Comparison of ENCODE assay signal across 20 cellular contexts in the genomic region with DNA sequence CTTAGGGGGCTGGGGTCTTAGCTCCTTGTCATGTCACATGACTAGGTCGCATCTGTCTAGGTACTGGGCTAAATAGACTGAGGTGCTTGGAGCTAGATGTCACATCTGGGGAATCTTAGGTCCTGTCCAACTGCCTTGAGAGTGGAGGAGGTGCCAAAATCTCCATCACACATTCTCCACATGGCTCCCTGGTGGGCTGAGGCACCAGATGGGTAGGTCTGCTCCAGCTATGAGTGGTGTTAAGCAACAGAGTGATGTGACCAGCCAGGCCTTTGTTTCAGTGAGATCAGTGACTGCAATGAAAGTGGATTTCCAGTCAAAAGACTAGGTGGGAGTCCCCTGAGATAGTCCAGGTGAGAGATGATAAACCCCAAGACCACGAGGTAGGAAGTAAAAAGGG.
DNase-seq lines count a peak whose midpoint lies in the region; ATAC-seq, FAIRE-seq and TF ChIP-seq lines count a peak whose summit lies in the region.
"Had no signal": no experiment of that assay in that cellular context is flagged by ENCODE, and none has a peak within 500 bp of the region (broad histone marks: within the 10 kb centered on the region; RNA-seq: fewer than 3 reads in every experiment).

No MANE protein-coding gene starts in this region.

- no peak overlapping the region for H3K23ac ChIP-seq in mesenchymal stem cell (ENCODE audit: low read length in 2 of 2)

- no peak overlapping the region for H3K4me3 ChIP-seq in left ventricle myocardium inferior
- no peak overlapping the region for H3K4me3 ChIP-seq in bronchial epithelial cell (ENCODE audit: low read depth, low read length)
- H3K4me3 ChIP-seq in mesenchymal stem cell (ENCODE audit: insufficient read depth in 1 of 2, low read depth in 1 of 2, low read length in 2 of 2), result no peak overlapping the region
- H3K4me3 ChIP-seq in vagina, result no peak overlapping the region
- H3K4me3 ChIP-seq: BLaER1 treated with 17β-estradiol and CSF1 and Interleukin-3, amounts not matched to agents 10 nM and 100 nM had no signal

- peak overlapping the region; percentile 25 for H3K27ac ChIP-seq in left ventricle myocardium inferior (replicated peaks)
- no peak overlapping the region for H3K27ac ChIP-seq in mesenchymal stem cell (ENCODE audit: low read length, poor library complexity, severe bottlenecking)
- peak overlapping the region; percentile 9 for H3K27ac ChIP-seq in vagina
- H3K27ac ChIP-seq: BLaER1 treated with 17β-estradiol and CSF1 and Interleukin-3, amounts not matched to agents 10 nM and 100 nM; HL-60 had no signal

- H3K4me2 ChIP-seq in mesenchymal stem cell (ENCODE audit: low read length, poor library complexity, severe bottlenecking), result no peak overlapping the region
- H3K4me2 ChIP-seq: BLaER1 treated with 17β-estradiol and CSF1 and Interleukin-3, amounts not matched to agents 10 nM and 100 nM had no signal

- H3K4me1 ChIP-seq in left ventricle myocardium inferior (no peaks in the 10 kb centered on the region), mesenchymal stem cell (ENCODE audit: control insufficient read depth, insufficient read depth, low read depth, low read length) (no peaks in the 10 kb centered on the region), vagina (peaks cover 26% of the 10 kb centered on the region)

- intact Hi-C loops in left ventricle myocardium inferior (cut with micrococcal nuclease) (no loop called here), Right ventricle myocardium superior (cut with DNase I) (no loop called here), vagina (cut with DNase I) (no loop called here)

- peak; percentile 50 for FAIRE-seq in bronchial epithelial cell (lab: Jason Lieb, UNC)
- FAIRE-seq: A204.1 had no signal

- H3K4ac ChIP-seq in mesenchymal stem cell (ENCODE audit: low read depth in 1 of 2, low read length in 2 of 2), result no peak overlapping the region

- H2AFZ ChIP-seq in mesenchymal stem cell (ENCODE audit: low read depth, low read length), result no peak overlapping the region

- peak overlapping the region in 1 of 2 experiments; percentile 29 for H2BK12ac ChIP-seq in mesenchymal stem cell (ENCODE audit: low read length in 2 of 2)

- H3K14ac ChIP-seq in mesenchymal stem cell (ENCODE audit: low read length in 2 of 2), result no peak overlapping the region

- peak overlapping the region in 1 of 2 experiments; percentile 48 for H3K18ac ChIP-seq in mesenchymal stem cell (ENCODE audit: low read depth in 1 of 2, low read length in 2 of 2)

- no peak for ATAC-seq in Right ventricle myocardium superior (ENCODE audit: poor library complexity)
- ATAC-seq: CD8-positive, alpha-beta T cell had no signal

- no peak overlapping the region for H4K91ac ChIP-seq in mesenchymal stem cell (ENCODE audit: low read length)

- H3K9ac ChIP-seq in mesenchymal stem cell (ENCODE audit: low read length), result peak overlapping the region; percentile 51
- H3K9ac ChIP-seq: BLaER1 treated with 17β-estradiol and CSF1 and Interleukin-3, amounts not matched to agents 10 nM and 100 nM had no signal

- H3K9me3 ChIP-seq in left ventricle myocardium inferior (replicated peaks) (no peaks in the 10 kb centered on the region), mesenchymal stem cell (ENCODE audit: control insufficient read depth, low read length) (no peaks in the 10 kb centered on the region), vagina (no peaks in the 10 kb centered on the region)

- TF ChIP-seq CTCF in left ventricle myocardium inferior (IDR thresholded peaks at IDR 0.05; ENCODE audit: borderline replicate concordance) (no peak), bronchial epithelial cell (IDR thresholded peaks at IDR 0.05; ENCODE audit: insufficient read depth, low read length, severe bottlenecking) (no peak), vagina (IDR thresholded peaks at IDR 0.05) (no peak), GM13977 (IDR thresholded peaks at IDR 0.05; ENCODE audit: extremely low read depth, insufficient read depth, missing control alignments) (no peak)

- H3K27me3 ChIP-seq in left ventricle myocardium inferior (ENCODE audit: low read depth) (no peaks in the 10 kb centered on the region), bronchial epithelial cell (ENCODE audit: control insufficient read depth, insufficient read depth, low read length) (no peaks in the 10 kb centered on the region), mesenchymal stem cell (ENCODE audit: control insufficient read depth in 1 of 2, insufficient read depth in 1 of 2, low read length in 2 of 2) (no peaks in the 10 kb centered on the region), vagina (no peaks in the 10 kb centered on the region)
- H3K27me3 ChIP-seq: BLaER1 treated with 17β-estradiol and CSF1 and Interleukin-3, amounts not matched to agents 10 nM and 100 nM had no signal

- H3K36me3 ChIP-seq in left ventricle myocardium inferior, result no peaks in the 10 kb centered on the region
- no peaks in the 10 kb centered on the region for H3K36me3 ChIP-seq in bronchial epithelial cell (ENCODE audit: control insufficient read depth, insufficient read depth, low read length)
- peaks cover 0 to 12% of the 10 kb centered on the region in 2 experiments for H3K36me3 ChIP-seq in mesenchymal stem cell (ENCODE audit: control insufficient read depth in 1 of 2, insufficient read depth in 2 of 2, low read depth in 1 of 2, low read length in 2 of 2)
- H3K36me3 ChIP-seq in vagina, result no peaks in the 10 kb centered on the region
- H3K36me3 ChIP-seq: BLaER1 treated with 17β-estradiol and CSF1 and Interleukin-3, amounts not matched to agents 10 nM and 100 nM had no signal

- no peak overlapping the region for H4K8ac ChIP-seq in mesenchymal stem cell (ENCODE audit: low read length)

- H2AK5ac ChIP-seq in mesenchymal stem cell (ENCODE audit: low read length, severe bottlenecking), result no peak overlapping the region

- TF ChIP-seq POLR2A in vagina (IDR thresholded peaks at IDR 0.05), result no peak

- in situ Hi-C loops in GM13977 (cut with MboI; ENCODE audit: low pct_unique_long_range_greater_than_20kb, low sequenced_read_pairs, unreplicated experiment), result no loop called here

- no peak overlapping the region for H2BK120ac ChIP-seq in mesenchymal stem cell (ENCODE audit: low read depth, low read length)

- DNase-seq in left ventricle myocardium inferior (no peak), Right ventricle myocardium superior (no peak), bronchial epithelial cell (ENCODE audit: low read depth) (no peak), mesenchymal stem cell (no peak), vagina (ENCODE audit: extremely low spot score in 2 of 2) (no peak), NCI-H1092 treated with DMSO at 0.1 percent for 48 hours (lab: John Stamatoyannopoulos, UW) (no peak), GM13977 (ENCODE audit: low spot score) (no peak)
- DNase-seq in stimulated activated CD4-positive, alpha-beta T cell treated with anti-CD3 and anti-CD28 coated beads, Interleukin-1b, Interleukin-23, amount 100 ng/mL, for 48 hours, result no peak
- DNase-seq: CD8-positive, alpha-beta T cell; DMS79; H9; NCI-H1417 treated with DMSO at 0.1 percent for 48 hours; NCI-H187 treated with DMSO at 0.1 percent for 48 hours; NCI-H2227 treated with DMSO at 0.1 percent for 48 hours; NCI-H524; NCI-H82; SIG-M5 had no signal

- no peaks in the 10 kb centered on the region for H3K79me1 ChIP-seq in mesenchymal stem cell (replicated peaks; ENCODE audit: low read length, poor library complexity, severe bottlenecking)

- no peak overlapping the region for H2BK5ac ChIP-seq in mesenchymal stem cell (ENCODE audit: low read depth, low read length, poor library complexity, severe bottlenecking)

- H2BK15ac ChIP-seq in mesenchymal stem cell (ENCODE audit: low read depth, poor library complexity, severe bottlenecking), result no peak overlapping the region

- WGBS in mesenchymal stem cell, result 92% methylated on average over 2 of the region's 2 CpGs
